21 cellular contexts compared by ENCODE assay signal in genomic region chr19:2122982-2123381, GRCh38. TPM values are rescaled to one million over a fixed set of nuclear protein-coding genes. Genes with fewer than 3 reads are reported as not detected.
DNase-seq lines count a peak whose midpoint lies in the region; ATAC-seq and TF ChIP-seq lines count a peak whose summit lies in the region.
"Had no signal": no experiment of that assay in that cellular context is flagged by ENCODE, and none has a peak within 500 bp of the region (broad histone marks: within the 10 kb centered on the region; RNA-seq: fewer than 3 reads in every experiment).

No MANE protein-coding gene starts in this region.

- DNase-seq in MCF 10A (ENCODE audit: unreplicated experiment), result no peak
- DNase-seq in mammary epithelial cell, result no peak
- DNase-seq in chondrocyte (ENCODE audit: low spot score), result peak; percentile 88
- DNase-seq in omental fat pad (ENCODE audit: low spot score), result no peak
- DNase-seq: 8988T; BE2C; C1 segment of cervical spinal cord; CD4-positive, alpha-beta memory T cell; CD4-positive, CD25-positive, alpha-beta regulatory T cell; COR-L47; DMS 273 treated with DMSO at 0.1 percent for 48 hours; DMS153; DMS53; DMS79; EL; GDM1 had no signal

- POLR2A ChIA-PET in MCF 10A (lab: Yijun Ruan, JAX), result no interaction called here

- H3K4me1 ChIP-seq in mammary epithelial cell (ENCODE audit: insufficient read depth, low read length), result no peaks in the 10 kb centered on the region
- H3K4me1 ChIP-seq: BE2C, BLaER1 had no signal

- H3K36me3 Mint-ChIP-seq in MCF 10A (ENCODE audit: insufficient read depth, unreplicated experiment), result peaks cover 87% of the 10 kb centered on the region
- H3K36me3 Mint-ChIP-seq in chondrocyte (ENCODE audit: low read depth), result peaks cover 16% of the 10 kb centered on the region

- no peak overlapping the region for H2AFZ ChIP-seq in mammary epithelial cell (ENCODE audit: low read depth, low read length)

- H3K27ac Mint-ChIP-seq in MCF 10A (ENCODE audit: low read depth, unreplicated experiment), result no peak overlapping the region
- H3K27ac Mint-ChIP-seq in chondrocyte (ENCODE audit: unreplicated experiment), result no peak overlapping the region
- H3K27ac Mint-ChIP-seq: CD4-positive, alpha-beta memory T cell; CD4-positive, CD25-positive, alpha-beta regulatory T cell had no signal

- H3K4me3 Mint-ChIP-seq in MCF 10A (ENCODE audit: unreplicated experiment) (no peak overlapping the region), chondrocyte (ENCODE audit: unreplicated experiment) (no peak overlapping the region)
- H3K4me3 Mint-ChIP-seq: CD14-positive monocyte; CD4-positive, alpha-beta memory T cell; CD4-positive, CD25-positive, alpha-beta regulatory T cell had no signal

- H3K9me3 Mint-ChIP-seq in MCF 10A (ENCODE audit: unreplicated experiment), result no peaks in the 10 kb centered on the region
- no peaks in the 10 kb centered on the region for H3K9me3 Mint-ChIP-seq in chondrocyte (ENCODE audit: low read depth)
- H3K9me3 Mint-ChIP-seq: CD14-positive monocyte; CD4-positive, alpha-beta memory T cell; CD4-positive, CD25-positive, alpha-beta regulatory T cell; CD8-positive, alpha-beta memory T cell had no signal

- no peak overlapping the region for H3K4me2 ChIP-seq in mammary epithelial cell (ENCODE audit: insufficient read depth, low read depth, low read length)
- H3K4me2 ChIP-seq: BLaER1 had no signal

- CTCF ChIA-PET in MCF 10A (lab: Yijun Ruan, JAX) (no interaction called here), mammary epithelial cell (lab: Charles Lee; ENCODE audit: low non-redundant PET) (no interaction called here)

- H3K27ac ChIP-seq in mammary epithelial cell (ENCODE audit: insufficient read depth, low read depth, low read length), result no peak overlapping the region
- H3K27ac ChIP-seq: BLaER1 had no signal

- dilution Hi-C loops in mammary epithelial cell (cut with HindIII; ENCODE audit: low sequenced_read_pairs), result no loop called here

- 98% methylated on average over 10 of the region's 10 CpGs for WGBS in mammary epithelial cell (ENCODE audit: low coverage, missing lambda C conversion rate)

- ATAC-seq in HG03442 (IDR thresholded peaks at IDR 0.05; ENCODE audit: unreplicated experiment) (no peak), omental fat pad (ENCODE audit: low FRiP score) (no peak)

- H3K9me3 ChIP-seq in mammary epithelial cell (replicated peaks; ENCODE audit: insufficient read depth, low read length), result no peaks in the 10 kb centered on the region
- H3K9me3 ChIP-seq: BE2C, BLaER1 had no signal

- H3K27me3 ChIP-seq in mammary epithelial cell (ENCODE audit: insufficient read depth, low read length), result no peaks in the 10 kb centered on the region
- H3K27me3 ChIP-seq: BE2C, BLaER1 had no signal

- in situ Hi-C loops in mammary epithelial cell (cut with MboI; ENCODE audit: low sequenced_read_pairs in 2 of 2), result no loop called here

- no peaks in the 10 kb centered on the region for H3K4me1 Mint-ChIP-seq in MCF 10A (ENCODE audit: insufficient read depth, unreplicated experiment)
- no peaks in the 10 kb centered on the region for H3K4me1 Mint-ChIP-seq in chondrocyte (ENCODE audit: low read depth)
- H3K4me1 Mint-ChIP-seq: CD14-positive monocyte; CD4-positive, CD25-positive, alpha-beta regulatory T cell; CD8-positive, alpha-beta memory T cell had no signal

- no peaks in the 10 kb centered on the region for H3K27me3 Mint-ChIP-seq in MCF 10A (ENCODE audit: insufficient read depth, unreplicated experiment)
- H3K27me3 Mint-ChIP-seq in chondrocyte (ENCODE audit: low read depth), result no peaks in the 10 kb centered on the region
- H3K27me3 Mint-ChIP-seq: CD4-positive, alpha-beta memory T cell; CD4-positive, CD25-positive, alpha-beta regulatory T cell; CD8-positive, alpha-beta memory T cell had no signal

- H3K79me2 ChIP-seq in mammary epithelial cell (ENCODE audit: insufficient read depth, low read length), result peaks cover 28% of the 10 kb centered on the region

- no peak overlapping the region for H3K4me3 ChIP-seq in mammary epithelial cell (replicated peaks in 1 of 3; ENCODE audit: insufficient read depth in 1 of 3, low read depth in 2 of 3, low read length in 3 of 3)
- H3K4me3 ChIP-seq: BLaER1 had no signal

- intact Hi-C loops in MCF 10A (cut with micrococcal nuclease), result no loop called here
- intact Hi-C loops in mammary epithelial cell (cut with micrococcal nuclease), result no loop called here

- peaks cover 33% of the 10 kb centered on the region for H3K36me3 ChIP-seq in mammary epithelial cell (ENCODE audit: insufficient read depth, low read length)

- BruUV-seq in MCF 10A (replicated peaks; lab: Mats Ljungman, UMichigan) (TSS peak; percentile 11), mammary epithelial cell (replicated peaks; lab: Mats Ljungman, UMichigan) (no TSS peak)

- TF ChIP-seq CTCF in MCF 10A (IDR thresholded peaks at IDR 0.05; ENCODE audit: unreplicated experiment), result no peak
- no peak for TF ChIP-seq CTCF in mammary epithelial cell (conservative IDR thresholded peaks at IDR 0.05 in 1 of 2, IDR thresholded peaks at IDR 0.05 in 1 of 2; ENCODE audit: extremely low read depth in 1 of 2, insufficient read depth in 1 of 2, low read depth in 1 of 2, low read length in 2 of 2)
- TF ChIP-seq CTCF in chondrocyte (IDR thresholded peaks at IDR 0.05), result no peak
- TF ChIP-seq CTCF in omental fat pad (IDR thresholded peaks at IDR 0.05), result no peak

- H4K20me1 ChIP-seq in mammary epithelial cell (ENCODE audit: insufficient read depth, low read length), result no peaks in the 10 kb centered on the region

- H3K9ac ChIP-seq in mammary epithelial cell (ENCODE audit: insufficient read depth, low read length), result no peak overlapping the region
- H3K9ac ChIP-seq: BLaER1 had no signal

RNA-seq across cellular contexts. Expression of gene IZUMO4, which starts 26.3 kb away (rescaled TPM):
- 3.1 and 5.3 TPM in 2 replicates for total RNA-seq in MCF 10A (2022)
- total RNA-seq in mammary epithelial cell, result 10 to 100 TPM in 1 of 2 donors, 1 to 10 TPM in 1; 1.2 to 11.2 TPM
- 12.6 TPM for polyA plus RNA-seq in mammary epithelial cell
- polyA minus RNA-seq in mammary epithelial cell, result 8.8 TPM
- 2.4 to 3.9 TPM (median 3.2 TPM) in 3 replicates for total RNA-seq in chondrocyte
- 1 to 10 TPM; 3.7 to 5.5 (median 4.6) TPM for total RNA-seq in omental fat pad
- total RNA-seq: Daoy had no signal

RNA-seq across cellular contexts. Expression of gene MOB3A, which starts 26.9 kb away (rescaled TPM):
- total RNA-seq in MCF 10A (2022) (40.9 and 47.2 TPM in 2 replicates), mammary epithelial cell (10 to 100 TPM; 22.0 to 91.4 TPM), chondrocyte (34.6 to 48.0 TPM (median 45.5 TPM) in 3 replicates), omental fat pad (10 to 100 TPM; 29.7 to 51.7 (median 44.8) TPM)
- polyA plus RNA-seq in mammary epithelial cell, result 84.2 TPM
- polyA minus RNA-seq in mammary epithelial cell, result 147 TPM

RNA-seq across cellular contexts. Expression of gene AP3D1, which starts 28.4 kb away (rescaled TPM):
- 172 and 181 TPM in 2 replicates for total RNA-seq in MCF 10A (2022)
- 100 to 1,000 TPM; 124 to 143 TPM for total RNA-seq in mammary epithelial cell
- 95.6 TPM for polyA plus RNA-seq in mammary epithelial cell
- 288 TPM for polyA minus RNA-seq in mammary epithelial cell
- 139 to 157 TPM (median 144 TPM) in 3 replicates for total RNA-seq in chondrocyte
- 100 to 1,000 TPM in 1 of 4 donors, 10 to 100 TPM in 3; 66.7 to 107 (median 79.6) TPM for total RNA-seq in omental fat pad

RNA-seq across cellular contexts. Expression of gene DOT1L, which starts 40.8 kb away (rescaled TPM):
- total RNA-seq in MCF 10A (2022), result 27.0 and 28.4 TPM in 2 replicates
- 10 to 100 TPM in 1 of 2 donors, 1 to 10 TPM in 1; 4.3 to 25.6 TPM for total RNA-seq in mammary epithelial cell
- 6.3 TPM for polyA plus RNA-seq in mammary epithelial cell
- 31.7 TPM for polyA minus RNA-seq in mammary epithelial cell
- 24.0 to 26.2 TPM (median 24.9 TPM) in 3 replicates for total RNA-seq in chondrocyte
- total RNA-seq in omental fat pad, result 10 to 100 TPM in 3 of 4 donors, 1 to 10 TPM in 1; 8.2 to 52.4 (median 15.3) TPM
